In the genomic region with DNA sequence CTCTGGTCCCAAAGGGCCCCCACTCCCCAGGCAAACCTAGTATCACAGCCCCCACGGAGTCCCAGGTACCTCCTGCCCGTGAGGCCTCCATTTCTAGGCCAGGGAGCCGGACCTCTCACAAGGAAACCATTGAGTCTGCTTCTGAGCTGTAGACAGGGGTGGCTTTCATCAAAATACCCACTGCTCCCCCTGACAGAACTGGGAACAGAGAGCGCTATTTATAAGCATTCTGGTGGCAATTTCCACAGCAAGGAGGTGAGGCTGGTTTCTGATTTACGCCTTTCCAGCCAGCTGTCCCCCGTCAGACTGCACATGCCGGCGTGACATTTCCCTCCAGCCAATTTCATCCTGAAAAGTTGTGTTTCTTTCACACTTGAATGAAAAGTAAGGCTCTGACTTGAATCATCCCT, we compare ENCODE assay signal across 19 cellular contexts.
DNase-seq lines count a peak whose midpoint lies in the region; ATAC-seq and TF ChIP-seq lines count a peak whose summit lies in the region.
"Had no signal": no experiment of that assay in that cellular context is flagged by ENCODE, and none has a peak within 500 bp of the region (broad histone marks: within the 10 kb centered on the region; RNA-seq: fewer than 3 reads in every experiment).

No MANE protein-coding gene starts in this region.

- H3K9me3 ChIP-seq in HEK293 (ENCODE audit: control insufficient read depth, insufficient read depth, low read depth, low read length), result no peaks in the 10 kb centered on the region
- H3K9me3 ChIP-seq in uterus, result no peaks in the 10 kb centered on the region
- H3K9me3 ChIP-seq: transverse colon had no signal

- no peak for TF ChIP-seq POLR2A in uterus (IDR thresholded peaks at IDR 0.05)

- H3K4me1 ChIP-seq in HEK293 (ENCODE audit: control insufficient read depth, insufficient read depth, low read length) (no peaks in the 10 kb centered on the region), uterus (no peaks in the 10 kb centered on the region)
- H3K4me1 ChIP-seq: transverse colon had no signal

- peak; percentile 47 to 94 (median 82) for DNase-seq in head of caudate nucleus
- peak; percentile 33 to 95 (median 66) for DNase-seq in posterior cingulate gyrus
- no peak for DNase-seq in activated T-cell treated with anti-CD3 and anti-CD28 coated beads for 4 hours
- DNase-seq in NCI-H2029 (lab: John Stamatoyannopoulos, UW), result no peak
- DNase-seq in uterus, result no peak
- DNase-seq: activated CD4-positive, alpha-beta T cell treated with anti-CD3 and anti-CD28 coated beads, Interleukin-2, amount 50 U/mL, for 48 hours; activated naive CD4-positive, alpha-beta T cell treated with anti-CD3 and anti-CD28 coated beads for 36 hours; activated T-cell treated with anti-CD3 and anti-CD28 coated beads, Interleukin-2, amount 50 U/mL, for 24 hours; CD8-positive, alpha-beta memory T cell; left cardiac atrium; NCI-H2107; NCI-H524 treated with DMSO at 0.1 percent for 48 hours; PC-3; transverse colon; WERI-Rb-1 had no signal

- H3K4me3 ChIP-seq in HEK293 (ENCODE audit: low read depth, low read length), result no peak overlapping the region
- no peak overlapping the region for H3K4me3 ChIP-seq in uterus
- H3K4me3 ChIP-seq: transverse colon had no signal

- CTCF ChIA-PET in HEK293 (lab: Yijun Ruan, JAX), result no interaction called here

- TF ChIP-seq CTCF in HEK293 (tag by site-specific recombination; IDR thresholded peaks at IDR 0.05) (no peak), uterus (IDR thresholded peaks at IDR 0.05) (no peak)

- H3K36me3 ChIP-seq in HEK293 (ENCODE audit: control insufficient read depth in 2 of 2, insufficient read depth in 1 of 2, low read length in 2 of 2), result no peaks in the 10 kb centered on the region
- no peaks in the 10 kb centered on the region for H3K36me3 ChIP-seq in uterus
- H3K36me3 ChIP-seq: transverse colon, WERI-Rb-1 had no signal

- H3K27ac ChIP-seq in HEK293 (ENCODE audit: extremely low read depth, low read depth, low read length), result no peak overlapping the region
- H3K27ac ChIP-seq in angular gyrus (ENCODE audit: low read depth, low read length), result peak overlapping the region; percentile 98
- no peak overlapping the region for H3K27ac ChIP-seq in uterus
- H3K27ac ChIP-seq: transverse colon, WERI-Rb-1 had no signal

- POLR2A ChIA-PET in HEK293 (lab: Yijun Ruan, JAX), result no interaction called here

- ATAC-seq in activated CD4-positive, CD25-positive, alpha-beta regulatory T cell treated with anti-CD3 and anti-CD28 coated beads, Interleukin-2, amount 50 U/mL, for 24 hours, result no peak
- ATAC-seq: PC-3; stimulated activated effector memory CD8-positive, alpha-beta T cell treated with anti-CD3 and anti-CD28 coated beads, Interleukin-12 subunit alpha, Interleukin-12 subunit beta, amount 100 ng/mL, for 72 hours had no signal

- H3K27me3 ChIP-seq in uterus, result no peaks in the 10 kb centered on the region
- H3K27me3 ChIP-seq: transverse colon had no signal

- intact Hi-C loops in head of caudate nucleus (cut with DNase I) (loop anchor here (10.0 kb wide), 1 partner anchor 63 kb away; no protein-coding TSS in a partner anchor), posterior cingulate gyrus (cut with DNase I) (no loop called here), uterus (cut with DNase I; ENCODE audit: low total_unique reads) (no loop called here)

TF ChIP-seq in HEK293, 187 proteins besides CTCF, POLR2A, EP300 and RAD21:
- TF ChIP-seq ZBTB21 (tag by site-specific recombination; IDR thresholded peaks at IDR 0.05), result no peak
- TF ChIP-seq, protein P1, sequence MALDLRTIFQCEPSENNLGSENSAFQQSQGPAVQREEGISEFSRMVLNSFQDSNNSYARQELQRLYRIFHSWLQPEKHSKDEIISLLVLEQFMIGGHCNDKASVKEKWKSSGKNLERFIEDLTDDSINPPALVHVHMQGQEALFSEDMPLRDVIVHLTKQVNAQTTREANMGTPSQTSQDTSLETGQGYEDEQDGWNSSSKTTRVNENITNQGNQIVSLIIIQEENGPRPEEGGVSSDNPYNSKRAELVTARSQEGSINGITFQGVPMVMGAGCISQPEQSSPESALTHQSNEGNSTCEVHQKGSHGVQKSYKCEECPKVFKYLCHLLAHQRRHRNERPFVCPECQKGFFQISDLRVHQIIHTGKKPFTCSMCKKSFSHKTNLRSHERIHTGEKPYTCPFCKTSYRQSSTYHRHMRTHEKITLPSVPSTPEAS (tag by site-specific recombination; IDR thresholded peaks at IDR 0.05), result no peak
- no peak for TF ChIP-seq GLI2 (tag by site-specific recombination; IDR thresholded peaks at IDR 0.05; ENCODE audit: borderline replicate concordance, low read depth)
- no peak for TF ChIP-seq ZBTB48 (tag by site-specific recombination; IDR thresholded peaks at IDR 0.05)
- TF ChIP-seq ZNF354C (tag by site-specific recombination; IDR thresholded peaks at IDR 0.05; ENCODE audit: borderline replicate concordance, low read depth), result no peak
- no peak for TF ChIP-seq MYNN (tag by site-specific recombination; IDR thresholded peaks at IDR 0.05; ENCODE audit: borderline replicate concordance)
- TF ChIP-seq, protein P2, sequence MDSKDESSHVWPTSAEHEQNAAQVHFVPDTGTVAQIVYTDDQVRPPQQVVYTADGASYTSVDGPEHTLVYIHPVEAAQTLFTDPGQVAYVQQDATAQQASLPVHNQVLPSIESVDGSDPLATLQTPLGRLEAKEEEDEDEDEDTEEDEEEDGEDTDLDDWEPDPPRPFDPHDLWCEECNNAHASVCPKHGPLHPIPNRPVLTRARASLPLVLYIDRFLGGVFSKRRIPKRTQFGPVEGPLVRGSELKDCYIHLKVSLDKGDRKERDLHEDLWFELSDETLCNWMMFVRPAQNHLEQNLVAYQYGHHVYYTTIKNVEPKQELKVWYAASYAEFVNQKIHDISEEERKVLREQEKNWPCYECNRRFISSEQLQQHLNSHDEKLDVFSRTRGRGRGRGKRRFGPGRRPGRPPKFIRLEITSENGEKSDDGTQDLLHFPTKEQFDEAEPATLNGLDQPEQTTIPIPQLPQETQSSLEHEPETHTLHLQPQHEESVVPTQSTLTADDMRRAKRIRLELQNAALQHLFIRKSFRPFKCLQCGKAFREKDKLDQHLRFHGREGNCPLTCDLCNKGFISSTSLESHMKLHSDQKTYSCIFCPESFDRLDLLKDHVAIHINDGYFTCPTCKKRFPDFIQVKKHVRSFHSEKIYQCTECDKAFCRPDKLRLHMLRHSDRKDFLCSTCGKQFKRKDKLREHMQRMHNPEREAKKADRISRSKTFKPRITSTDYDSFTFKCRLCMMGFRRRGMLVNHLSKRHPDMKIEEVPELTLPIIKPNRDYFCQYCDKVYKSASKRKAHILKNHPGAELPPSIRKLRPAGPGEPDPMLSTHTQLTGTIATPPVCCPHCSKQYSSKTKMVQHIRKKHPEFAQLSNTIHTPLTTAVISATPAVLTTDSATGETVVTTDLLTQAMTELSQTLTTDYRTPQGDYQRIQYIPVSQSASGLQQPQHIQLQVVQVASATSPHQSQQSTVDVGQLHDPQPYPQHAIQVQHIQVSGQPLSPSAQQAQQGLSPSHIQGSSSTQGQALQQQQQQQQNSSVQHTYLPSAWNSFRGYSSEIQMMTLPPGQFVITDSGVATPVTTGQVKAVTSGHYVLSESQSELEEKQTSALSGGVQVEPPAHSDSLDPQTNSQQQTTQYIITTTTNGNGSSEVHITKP (tag by site-specific recombination; IDR thresholded peaks at IDR 0.05), result 0 out of 2 replicates have a peak, but pooled peaks have one; percentile 20

Comparison
In these comparisons a context has a peak if more than half of its experiments do, and no peak if none do; other contexts are left out.
1. DNase-seq: peak in head of caudate nucleus (42 of 42) and posterior cingulate gyrus (10 of 10); none in activated T-cell treated with anti-CD3 and anti-CD28 coated beads for 4 hours (single experiment), NCI-H2029 (single experiment) and uterus (0 of 2).